In the genomic region with DNA sequence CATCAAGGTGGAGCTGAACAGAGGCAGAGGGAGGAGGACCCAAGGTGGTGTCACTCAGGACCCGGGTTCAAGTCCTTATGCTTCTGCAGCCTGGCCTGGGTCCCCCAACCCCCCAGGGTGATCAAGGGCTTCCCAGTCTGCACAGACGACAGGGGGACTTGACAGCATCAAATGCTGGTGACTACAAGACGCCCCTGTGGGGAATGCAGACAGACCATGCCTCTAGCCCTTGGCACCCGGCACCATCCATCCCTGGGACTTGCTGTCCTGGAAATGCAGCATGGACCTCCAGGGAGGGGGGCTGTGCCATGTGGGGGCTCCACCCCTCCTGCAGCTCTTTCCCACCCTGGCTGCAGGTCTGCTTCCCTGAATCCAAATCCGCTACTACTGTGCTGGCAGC, we compare ENCODE assay signal across 18 cellular contexts. TPM values are rescaled to one million over a fixed set of nuclear protein-coding genes. Genes with fewer than 3 reads are reported as not detected.
"Had no signal": no experiment of that assay in that cellular context is flagged by ENCODE, and none has a peak within 500 bp of the region (broad histone marks: within the 10 kb centered on the region; RNA-seq: fewer than 3 reads in every experiment).

No MANE protein-coding gene starts in this region.

RNA-seq across cellular contexts. Expression of a gene that starts 7.1 kb away (rescaled TPM):
- total RNA-seq: activated B cell treated with CpG ODN at 0.5 μM for 24 hours; activated CD8-positive, alpha-beta memory T cell treated with anti-CD3 and anti-CD28 coated beads for 36 hours; activated CD8-positive, alpha-beta memory T cell treated with anti-CD3 and anti-CD28 coated beads, Interleukin-2, amount 10 ng/mL, durations not matched to agents 7 days and 5 days; activated CD8-positive, alpha-beta T cell treated with anti-CD3 and anti-CD28 coated beads for 36 hours; activated naive CD4-positive, alpha-beta T cell treated with anti-CD3 and anti-CD28 coated beads, Interleukin-2, amount 50 U/mL, for 72 hours; activated naive CD8-positive, alpha-beta T cell treated with anti-CD3 and anti-CD28 coated beads, Interleukin-2, amount 10 ng/mL, durations not matched to agents 7 days and 5 days; activated T-helper 1 cell treated with anti-CD3 and anti-CD28 coated beads, Interleukin-12 subunit alpha, Interleukin-12 subunit beta, Interleukin-2, Interleukin-4 antibody, amounts not matched to agents 30 ng/mL and 10 ng/mL and 1 ng/mL, durations not matched to agents 14 hours and 24 hours and 36 hours; activated T-helper 2 cell treated with anti-CD3 and anti-CD28 coated beads, Interferon-gamma antibody, Interleukin-2, Interleukin-4, amounts not matched to agents 10 μg/mL and 5 μg/mL and 100 μg/mL, durations not matched to agents 14 hours and 24 hours and 36 hours; ascending aorta; bronchial epithelial cell; cardiac septum; cerebellum; dorsolateral prefrontal cortex; esophagus muscularis mucosa; foreskin keratinocyte; gastrocnemius medialis; T-cell; T-helper 2 cell treated with Interferon-gamma antibody and Interleukin-4, amounts not matched to agents 100 ng/mL and 5 ng/mL, for 36 hours had no signal
- polyA plus RNA-seq: foreskin keratinocyte had no signal
